In the genomic region with DNA sequence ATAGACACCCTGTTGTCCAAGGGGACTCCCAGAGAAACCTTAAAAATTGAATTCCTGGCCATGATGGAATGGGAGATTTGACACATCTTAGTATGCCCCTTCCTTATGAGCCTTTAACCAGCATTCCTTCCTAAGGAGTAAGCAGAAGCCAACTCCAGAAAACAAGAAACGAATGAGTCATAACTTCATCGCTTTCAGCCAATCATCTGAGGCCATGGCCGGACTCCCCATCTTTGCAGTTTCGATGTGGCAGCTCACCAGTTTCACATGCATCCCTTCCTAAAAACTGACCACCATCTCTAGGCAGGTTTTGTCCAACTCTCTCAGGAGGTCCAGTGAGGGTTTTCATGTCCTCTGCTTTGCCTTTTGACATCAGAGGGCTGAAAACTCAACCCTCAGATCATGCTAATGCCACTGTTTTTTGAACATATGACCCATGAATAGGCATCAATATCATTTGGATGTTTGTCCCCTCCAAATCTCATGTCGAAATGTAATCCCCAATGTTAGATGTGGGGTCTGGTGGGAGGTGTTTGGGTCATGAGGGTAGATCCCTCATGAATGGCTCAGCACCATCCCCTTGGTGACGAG, we compare ENCODE assay signal across 18 cellular contexts. TPM values are rescaled to one million over a fixed set of nuclear protein-coding genes. Genes with fewer than 3 reads are reported as not detected.
DNase-seq lines count a peak whose midpoint lies in the region; ATAC-seq, FAIRE-seq and TF ChIP-seq lines count a peak whose summit lies in the region.
"Had no signal": no experiment of that assay in that cellular context is flagged by ENCODE, and none has a peak within 500 bp of the region (broad histone marks: within the 10 kb centered on the region; RNA-seq: fewer than 3 reads in every experiment).

No MANE protein-coding gene starts in this region.

- H3K27ac ChIP-seq in A549, result no peak overlapping the region
- H3K27ac ChIP-seq: HL-60, left ventricle myocardium inferior, parathyroid adenoma had no signal

- TF ChIP-seq CTCF in A549 (IDR thresholded peaks at IDR 0.05), result no peak

- no peak for DNase-seq in A549 (ENCODE audit: low read depth in 1 of 2, low spot score in 1 of 2)
- peak; percentile 89 for DNase-seq in RKO (ENCODE audit: low spot score)
- peak; percentile 52 for DNase-seq in fibroblast of peridontal ligament (ENCODE audit: extremely low read depth)
- no peak for DNase-seq in COLO668 (lab: John Stamatoyannopoulos, UW; ENCODE audit: unreplicated experiment)
- DNase-seq in DMS153 (lab: John Stamatoyannopoulos, UW), result no peak
- DNase-seq in inferior parietal cortex (ENCODE audit: extremely low spot score), result no peak
- no peak for DNase-seq in posterior cingulate gyrus
- DNase-seq: activated CD4-positive, alpha-beta T cell treated with anti-CD3 and anti-CD28 coated beads for 36 hours; GDM1; left ventricle myocardium inferior; NCI-H1092 treated with DMSO at 0.1 percent for 48 hours; NCI-H526; SIG-M5; stimulated activated CD4-positive, alpha-beta T cell treated with anti-CD3 and anti-CD28 coated beads, Interleukin-2, amount 100 ng/mL, for 48 hours; substantia nigra had no signal

- no peak overlapping the region for H3K4me3 ChIP-seq in A549
- H3K4me3 ChIP-seq: left ventricle myocardium inferior had no signal

- no peak for TF ChIP-seq POLR2A in A549 (IDR thresholded peaks at IDR 0.05; ENCODE audit: low read length)

- no peak for FAIRE-seq in A549 (lab: Jason Lieb, UNC)

- no peak for TF ChIP-seq RAD21 in A549 (conservative IDR thresholded peaks at IDR 0.05 in 1 of 2, IDR thresholded peaks at IDR 0.05 in 1 of 2)

- no peak overlapping the region for H3K4me2 ChIP-seq in A549

- ATAC-seq in A549 (no peak; a peak in 1 of 6 replicates), GM21529 (IDR thresholded peaks at IDR 0.05; ENCODE audit: unreplicated experiment) (peak; percentile 73)
- ATAC-seq: activated CD4-positive, alpha-beta T cell treated with anti-CD3 and anti-CD28 coated beads for 36 hours had no signal

- no peaks in the 10 kb centered on the region for H3K9me3 ChIP-seq in A549
- H3K9me3 ChIP-seq: left ventricle myocardium inferior had no signal

- POLR2A ChIA-PET in A549 (lab: Yijun Ruan, JAX), result no interaction called here

- CTCF ChIA-PET in A549 (lab: Yijun Ruan, JAX), result no interaction called here

- H3K4me1 ChIP-seq in A549, result no peaks in the 10 kb centered on the region

- intact Hi-C loops in posterior cingulate gyrus (cut with DNase I), result no loop called here

- no peak for TF ChIP-seq EP300 in A549 (IDR thresholded peaks at IDR 0.05)

- 72% methylated on average over 6 of the region's 6 CpGs for WGBS in A549 (ENCODE audit: missing lambda C conversion rate)

TF ChIP-seq in A549, 52 proteins besides CTCF, POLR2A, EP300 and RAD21:
- no peak for TF ChIP-seq RARB (CRISPR knock-in tag; IDR thresholded peaks at IDR 0.05)
- TF ChIP-seq MAZ (IDR thresholded peaks at IDR 0.05; ENCODE audit: borderline replicate concordance, low read depth, low read length), result no peak
- no peak for TF ChIP-seq FOSL2 (IDR thresholded peaks at IDR 0.05)
- peak; percentile 26; the same call in 1 of the 2 replicates for TF ChIP-seq FOSL2 (CRISPR knock-in tag; IDR thresholded peaks at IDR 0.05)

RNA-seq across cellular contexts. Expression of a gene that starts 19.9 kb away (rescaled TPM):
- polyA plus RNA-seq in A549 (2011; rRNA removed), result 8.3 and 10.8 TPM in 2 replicates
- polyA plus RNA-seq in A549 (2012; cell fraction: cytosol; rRNA removed), result 1.1 and 1.3 TPM in 2 replicates
- polyA plus RNA-seq in A549 (2012; cell fraction: nucleus; rRNA removed), result 1.4 and 2.2 TPM in 2 replicates
- 5.0 to 7.7 TPM (median 6.8 TPM) in 3 replicates for polyA plus RNA-seq in A549 (2017; fragmentation: RNase III; extraction: RNeasy Plus Mini Kit Qiagen cat#74134 plus additional on column Dnase treatment)
- 8.1 and 11.1 TPM in 2 replicates for polyA minus RNA-seq in A549 (2011; rRNA and poly(A)+ RNA removed)

Comparison
In these comparisons a context has a peak if more than half of its experiments do, and no peak if none do; other contexts are left out.
1. DNase-seq: peak in RKO (single experiment) and fibroblast of peridontal ligament (single experiment); none in A549 (0 of 2), COLO668 (single experiment), DMS153 (single experiment), inferior parietal cortex (single experiment) and posterior cingulate gyrus (0 of 10).